8 cellular contexts compared by ENCODE assay signal in genomic region chr17:7685533-7686220, GRCh38. TPM values are rescaled to one million over a fixed set of nuclear protein-coding genes. Genes with fewer than 3 reads are reported as not detected.
DNase-seq lines count a peak whose midpoint lies in the region; TF ChIP-seq lines count a peak whose summit lies in the region.

No MANE protein-coding gene starts in this region.

- H3K4me3 Mint-ChIP-seq in activated naive CD4-positive, alpha-beta T cell treated with anti-CD3 and anti-CD28 coated beads, Interleukin-2, amount 10 ng/mL, durations not matched to agents 7 days and 5 days, result peak overlapping the region; percentile 93

- H3K4me1 Mint-ChIP-seq in activated naive CD4-positive, alpha-beta T cell treated with anti-CD3 and anti-CD28 coated beads, Interleukin-2, amount 10 ng/mL, durations not matched to agents 7 days and 5 days, result peaks cover 46% of the 10 kb centered on the region

- DNase-seq in EH (ENCODE audit: low read depth) (peak; percentile 93), H4 (ENCODE audit: low spot score) (peak; percentile 81), SK-N-DZ (ENCODE audit: low spot score) (peak; percentile 98), germinal center (ENCODE audit: low spot score) (peak; percentile 89), nucleus accumbens (lab: John Stamatoyannopoulos, UW) (peak in 54 of 56 donors; percentile 47 to 95 (median 88))
- peak; percentile 94 for DNase-seq in activated naive CD4-positive, alpha-beta T cell treated with anti-CD3 and anti-CD28 coated beads, Interleukin-2, amount 10 ng/mL, durations not matched to agents 7 days and 5 days

- H3K9me3 Mint-ChIP-seq in activated naive CD4-positive, alpha-beta T cell treated with anti-CD3 and anti-CD28 coated beads, Interleukin-2, amount 10 ng/mL, durations not matched to agents 7 days and 5 days, result no peaks in the 10 kb centered on the region

- no peak for TF ChIP-seq CTCF in Loucy (conservative IDR thresholded peaks at IDR 0.05; ENCODE audit: low read length)

- peaks cover 5% of the 10 kb centered on the region for H3K27me3 Mint-ChIP-seq in activated naive CD4-positive, alpha-beta T cell treated with anti-CD3 and anti-CD28 coated beads, Interleukin-2, amount 10 ng/mL, durations not matched to agents 7 days and 5 days

- peak overlapping the region; percentile 100 for H3K27ac ChIP-seq in temporal lobe (ENCODE audit: low read depth, low read length)

- peaks cover 23% of the 10 kb centered on the region for H3K36me3 Mint-ChIP-seq in activated naive CD4-positive, alpha-beta T cell treated with anti-CD3 and anti-CD28 coated beads, Interleukin-2, amount 10 ng/mL, durations not matched to agents 7 days and 5 days

- H3F3A ChIP-seq in Loucy (ENCODE audit: low read depth), result 0 out of 2 replicates have a peak, but pooled peaks cover 2% of the 10 kb centered on the region

- H3K4me2 ChIP-seq in Loucy (ENCODE audit: low read depth, low read length, poor library complexity, severe bottlenecking), result peak overlapping the region; percentile 82

- peaks cover 4% of the 10 kb centered on the region for H3K27me3 ChIP-seq in Loucy (ENCODE audit: insufficient read depth, low read length, poor library complexity, severe bottlenecking)

- H3K36me3 ChIP-seq in Loucy (ENCODE audit: insufficient read depth, low read length), result peaks cover 6% of the 10 kb centered on the region; the same call in 1 of the 2 replicates

- H3K27ac Mint-ChIP-seq in activated naive CD4-positive, alpha-beta T cell treated with anti-CD3 and anti-CD28 coated beads, Interleukin-2, amount 10 ng/mL, durations not matched to agents 7 days and 5 days, result peak overlapping the region; percentile 98

- H3K9me3 ChIP-seq in Loucy (ENCODE audit: insufficient read depth, low read depth, low read length), result no peaks in the 10 kb centered on the region

- H3K4me1 ChIP-seq in Loucy (ENCODE audit: insufficient read depth, low read length, poor library complexity, severe bottlenecking), result peaks cover 24% of the 10 kb centered on the region

- peak overlapping the region; percentile 82 for H3K4me3 ChIP-seq in Loucy (ENCODE audit: low read length, poor library complexity, severe bottlenecking)

- no peaks in the 10 kb centered on the region for H3K9me2 ChIP-seq in Loucy (replicated peaks; ENCODE audit: low read depth, low read length)

- H3K9ac ChIP-seq in Loucy (ENCODE audit: low read depth, low read length, poor library complexity, severe bottlenecking), result peak overlapping the region; percentile 98

- H4K20me1 ChIP-seq in Loucy (ENCODE audit: insufficient read depth, low read length, poor library complexity, severe bottlenecking), result peaks cover 33% of the 10 kb centered on the region

- H3K79me2 ChIP-seq in Loucy (ENCODE audit: insufficient read depth, low read length), result peaks cover 76% of the 10 kb centered on the region

- CTCF ChIA-PET in activated naive CD4-positive, alpha-beta T cell treated with anti-CD3 and anti-CD28 coated beads, Interleukin-2, amount 10 ng/mL, durations not matched to agents 7 days and 5 days (lab: Charles Lee), result interaction anchor here (0.6 to 4.1 kb wide), 8 partner anchors 12 to 439 kb away, joined by 3 to 60 read pairs (median 6); partner anchors contain the start of genes ATP1B2 and FXR2

- H2AFZ ChIP-seq in Loucy (ENCODE audit: low read length), result peak overlapping the region; percentile 33; the same call in 1 of the 2 replicates

RNA-seq across cellular contexts. Expression of gene TP53, which starts 1.6 kb away (rescaled TPM):
- total RNA-seq in H4 (2014; rRNA removed; shearing (Covaris generic)), result 35.9 and 43.7 TPM in 2 replicates
- 82.1 and 97.5 TPM in 2 replicates for polyA plus RNA-seq in SK-N-DZ (2014; cell fraction: cytosol; rRNA removed)
- 37.3 and 40.5 TPM in 2 replicates for polyA plus RNA-seq in SK-N-DZ (2014; cell fraction: nucleus; rRNA removed)
- total RNA-seq in temporal lobe, result 7.1 TPM

RNA-seq across cellular contexts. Expression of gene WRAP53, which starts 2.6 kb away (rescaled TPM):
- 9.9 and 15.8 TPM in 2 replicates for total RNA-seq in H4 (2014; rRNA removed; shearing (Covaris generic))
- polyA plus RNA-seq in SK-N-DZ (2014; cell fraction: cytosol; rRNA removed), result 48.4 and 50.3 TPM in 2 replicates
- polyA plus RNA-seq in SK-N-DZ (2014; cell fraction: nucleus; rRNA removed), result 58.4 and 68.1 TPM in 2 replicates
- total RNA-seq in temporal lobe, result 7.4 TPM

RNA-seq across cellular contexts. Expression of gene EFNB3, which starts 19.3 kb away (rescaled TPM):
- total RNA-seq in H4 (2014; rRNA removed; shearing (Covaris generic)), result 5.6 and 6.2 TPM in 2 replicates
- polyA plus RNA-seq in SK-N-DZ (2014; cell fraction: cytosol; rRNA removed), result 14.1 and 15.5 TPM in 2 replicates
- 17.5 and 17.6 TPM in 2 replicates for polyA plus RNA-seq in SK-N-DZ (2014; cell fraction: nucleus; rRNA removed)
- 24.3 TPM for total RNA-seq in temporal lobe

RNA-seq across cellular contexts. Expression of gene DNAH2, which starts 31.9 kb away (rescaled TPM):
- 0.10 and 0.12 TPM in 2 replicates for total RNA-seq in H4 (2014; rRNA removed; shearing (Covaris generic))
- 0.10 TPM in 1 of 2 replicates, not detected in the other for polyA plus RNA-seq in SK-N-DZ (2014; cell fraction: cytosol; rRNA removed)
- 0.02 and 0.03 TPM in 2 replicates for polyA plus RNA-seq in SK-N-DZ (2014; cell fraction: nucleus; rRNA removed)
- total RNA-seq in temporal lobe, result 0.74 TPM

RNA-seq across cellular contexts. Expression of gene ATP1B2, which starts 35.0 kb away (rescaled TPM):
- total RNA-seq in H4 (2014; rRNA removed; shearing (Covaris generic)), result not detected in 2 replicates
- 0.25 and 0.28 TPM in 2 replicates for polyA plus RNA-seq in SK-N-DZ (2014; cell fraction: cytosol; rRNA removed)
- 0.85 and 1.2 TPM in 2 replicates for polyA plus RNA-seq in SK-N-DZ (2014; cell fraction: nucleus; rRNA removed)
- 13.8 TPM for total RNA-seq in temporal lobe

Comparison
In these comparisons a context has a peak if more than half of its experiments do, and no peak if none do; other contexts are left out.
1. Peak in every context shown above with its lines: DNase-seq, H3K4me3 ChIP-seq and H3K27ac ChIP-seq.